ENCODE assay signal across 1 cellular context in genomic region chr2:215967590-215968373, GRCh38.
TF ChIP-seq lines count a peak whose summit lies in the region.

No MANE protein-coding gene starts in this region.

TF ChIP-seq in GM23338, 12 proteins besides CTCF, POLR2A, EP300 and RAD21 (continued from another document):
- TF ChIP-seq ZNF462 (CRISPR knock-in tag; IDR thresholded peaks at IDR 0.05), result no peak
- no peak for TF ChIP-seq NANOG (IDR thresholded peaks at IDR 0.05; ENCODE audit: borderline replicate concordance)
